ENCODE assay signal across 14 cellular contexts in the genomic region with DNA sequence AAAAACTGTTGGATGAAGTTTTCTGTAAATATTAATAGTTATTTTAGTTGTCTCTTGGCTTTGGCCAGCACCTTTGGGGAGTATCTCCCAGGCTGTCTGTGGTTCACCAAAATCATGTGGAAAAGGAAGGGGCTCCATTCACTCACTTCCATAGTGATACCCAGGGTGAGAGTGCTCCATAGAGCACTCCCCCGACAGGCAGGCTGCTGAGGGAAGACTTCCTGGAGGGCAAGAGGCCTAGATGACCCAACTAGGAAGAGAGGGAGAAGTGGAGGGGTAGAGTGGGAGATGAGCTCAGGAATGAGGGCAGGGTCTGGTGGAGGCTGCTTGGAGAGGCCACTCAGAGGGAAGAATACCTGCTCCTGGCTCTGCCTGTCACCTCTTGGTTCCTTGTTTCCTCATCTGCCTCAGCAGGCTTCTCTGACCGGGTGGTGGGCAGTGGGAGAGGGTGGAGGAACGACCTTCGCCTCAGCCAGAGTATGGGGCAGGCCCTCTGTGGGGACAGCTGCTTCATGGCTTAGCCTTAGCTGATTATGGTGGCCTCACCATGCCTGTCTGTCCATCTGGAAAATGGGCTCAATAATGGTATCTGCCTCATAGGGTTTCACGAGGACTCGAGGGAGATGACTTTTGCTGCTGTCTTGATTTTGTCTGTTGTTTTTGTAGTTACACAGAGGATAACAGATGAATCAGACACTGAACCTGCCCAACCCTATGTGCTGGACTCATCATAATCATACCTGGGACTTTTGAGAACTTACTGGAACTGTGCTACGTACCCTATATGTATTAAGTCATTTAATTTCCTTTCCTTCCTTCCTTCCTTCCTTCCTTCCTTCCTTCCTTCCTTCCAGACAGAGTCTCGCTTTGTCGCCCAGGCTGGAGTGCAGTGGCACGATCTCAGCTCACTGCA.
"Had no signal": no experiment of that assay in that cellular context is flagged by ENCODE, and none has a peak within 500 bp of the region (broad histone marks: within the 10 kb centered on the region; RNA-seq: fewer than 3 reads in every experiment).

No MANE protein-coding gene starts in this region.

- H3K4me1 ChIP-seq: gastroesophageal sphincter had no signal

- H3K27me3 ChIP-seq: gastroesophageal sphincter, neutrophil, testis had no signal

- H3K4me3 Mint-ChIP-seq: activated CD8-positive, alpha-beta T cell treated with anti-CD3 and anti-CD28 coated beads for 36 hours; activated naive CD8-positive, alpha-beta T cell treated with anti-CD3 and anti-CD28 coated beads, Interleukin-2, amount 10 ng/mL, durations not matched to agents 7 days and 5 days; activated T-cell treated with anti-CD3 and anti-CD28 coated beads, Interleukin-2, amount 50 U/mL, for 72 hours; mesothelial cell of epicardium; stimulated activated naive B cell treated with anti-CD40 and anti-IgM and Interleukin-4, amounts not matched to agents 10 μg/mL and 1 μg/mL and 100 μg/mL, for 72 hours had no signal

- H3K27ac ChIP-seq: gastroesophageal sphincter, neutrophil, testis, VCaP had no signal

- H3K4me3 ChIP-seq: gastroesophageal sphincter, smooth muscle cell, testis had no signal

- H3K36me3 Mint-ChIP-seq: activated naive CD8-positive, alpha-beta T cell treated with anti-CD3 and anti-CD28 coated beads, Interleukin-2, amount 10 ng/mL, durations not matched to agents 7 days and 5 days; mesothelial cell of epicardium; stimulated activated naive B cell treated with anti-CD40 and anti-IgM and Interleukin-4, amounts not matched to agents 10 μg/mL and 1 μg/mL and 100 μg/mL, for 72 hours had no signal

- ATAC-seq: activated CD8-positive, alpha-beta T cell treated with anti-CD3 and anti-CD28 coated beads for 36 hours; gastroesophageal sphincter; stimulated activated naive B cell treated with anti-CD40 and anti-IgM and Interleukin-4, amounts not matched to agents 10 μg/mL and 1 μg/mL and 100 μg/mL, for 72 hours had no signal

- H3K9me3 Mint-ChIP-seq: activated CD8-positive, alpha-beta T cell treated with anti-CD3 and anti-CD28 coated beads for 36 hours; activated naive CD8-positive, alpha-beta T cell treated with anti-CD3 and anti-CD28 coated beads, Interleukin-2, amount 10 ng/mL, durations not matched to agents 7 days and 5 days; activated T-cell treated with anti-CD3 and anti-CD28 coated beads, Interleukin-2, amount 50 U/mL, for 72 hours; mesothelial cell of epicardium; stimulated activated naive B cell treated with anti-CD40 and anti-IgM and Interleukin-4, amounts not matched to agents 10 μg/mL and 1 μg/mL and 100 μg/mL, for 72 hours had no signal

- DNase-seq: activated CD8-positive, alpha-beta memory T cell treated with anti-CD3 and anti-CD28 coated beads, Interleukin-2, amount 50 U/mL, for 4 hours; activated CD8-positive, alpha-beta T cell treated with anti-CD3 and anti-CD28 coated beads for 36 hours; activated naive CD8-positive, alpha-beta T cell treated with anti-CD3 and anti-CD28 coated beads, Interleukin-2, amount 10 ng/mL, durations not matched to agents 7 days and 5 days; activated T-cell treated with anti-CD3 and anti-CD28 coated beads, Interleukin-2, amount 50 U/mL, for 72 hours; anterior cingulate cortex; posterior cingulate gyrus; stimulated activated naive B cell treated with anti-CD40 and anti-IgM and Interleukin-4, amounts not matched to agents 10 μg/mL and 1 μg/mL and 100 μg/mL, for 72 hours; T1000; testis had no signal

- H3K36me3 ChIP-seq: gastroesophageal sphincter, neutrophil had no signal

- H3K27me3 Mint-ChIP-seq: activated naive CD8-positive, alpha-beta T cell treated with anti-CD3 and anti-CD28 coated beads, Interleukin-2, amount 10 ng/mL, durations not matched to agents 7 days and 5 days; stimulated activated naive B cell treated with anti-CD40 and anti-IgM and Interleukin-4, amounts not matched to agents 10 μg/mL and 1 μg/mL and 100 μg/mL, for 72 hours had no signal

- H3K4me1 Mint-ChIP-seq: mesothelial cell of epicardium had no signal

- H3K27ac Mint-ChIP-seq: activated CD8-positive, alpha-beta T cell treated with anti-CD3 and anti-CD28 coated beads for 36 hours; activated naive CD8-positive, alpha-beta T cell treated with anti-CD3 and anti-CD28 coated beads, Interleukin-2, amount 10 ng/mL, durations not matched to agents 7 days and 5 days; activated T-cell treated with anti-CD3 and anti-CD28 coated beads, Interleukin-2, amount 50 U/mL, for 72 hours; mesothelial cell of epicardium; stimulated activated naive B cell treated with anti-CD40 and anti-IgM and Interleukin-4, amounts not matched to agents 10 μg/mL and 1 μg/mL and 100 μg/mL, for 72 hours had no signal

- H3K9me3 ChIP-seq: gastroesophageal sphincter, neutrophil, testis had no signal
